13 cellular contexts compared by ENCODE assay signal in the genomic region with DNA sequence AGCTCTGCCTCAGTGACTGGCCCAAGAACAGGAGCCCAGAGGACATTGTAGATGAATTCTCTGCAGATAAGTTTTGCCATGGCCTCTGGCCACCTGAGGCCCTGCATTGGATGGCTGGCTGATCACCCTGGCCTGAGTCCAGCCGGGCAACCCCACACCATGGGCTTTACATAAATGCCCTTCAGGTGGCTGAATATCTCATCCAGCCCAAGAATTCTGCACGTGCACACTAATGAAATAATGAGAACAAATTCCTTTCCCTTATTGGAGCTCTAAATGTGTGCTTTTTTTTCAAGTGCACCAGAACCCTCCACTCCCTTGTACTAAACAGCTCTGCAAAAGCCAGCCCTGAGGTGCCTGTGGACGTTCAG.
A peak's percentile ranks its signal among the peaks of the same experiment; 100 is the strongest.
DNase-seq lines count a peak whose midpoint lies in the region; ATAC-seq and TF ChIP-seq lines count a peak whose summit lies in the region.
"Had no signal": no experiment of that assay in that cellular context is flagged by ENCODE, and none has a peak within 500 bp of the region (broad histone marks: within the 10 kb centered on the region; RNA-seq: fewer than 3 reads in every experiment).

No MANE protein-coding gene starts in this region.

- peak overlapping the region; percentile 81 for H3K27ac Mint-ChIP-seq in activated CD4-positive, alpha-beta memory T cell treated with anti-CD3 and anti-CD28 coated beads, Interleukin-2, amount 10 ng/mL, durations not matched to agents 7 days and 5 days
- H3K27ac Mint-ChIP-seq in Calu3 (ENCODE audit: unreplicated experiment): no peak overlapping the region

- no peaks in the 10 kb centered on the region for H3K27me3 Mint-ChIP-seq in activated CD4-positive, alpha-beta memory T cell treated with anti-CD3 and anti-CD28 coated beads, Interleukin-2, amount 10 ng/mL, durations not matched to agents 7 days and 5 days
- no peaks in the 10 kb centered on the region for H3K27me3 Mint-ChIP-seq in Calu3 (ENCODE audit: unreplicated experiment)

- POLR2A ChIA-PET in activated CD4-positive, alpha-beta memory T cell treated with anti-CD3 and anti-CD28 coated beads, Interleukin-2, amount 10 ng/mL, durations not matched to agents 7 days and 5 days (lab: Charles Lee): interaction anchor here (0.7 to 1.7 kb wide), 6 partner anchors 9 to 325 kb away, joined by 3 to 8 read pairs (median 3); a partner anchor contains a TSS

- BruUV-seq in Calu3 (replicated peaks; lab: Mats Ljungman, UMichigan): no TSS peak

- CTCF ChIA-PET in activated CD4-positive, alpha-beta memory T cell treated with anti-CD3 and anti-CD28 coated beads, Interleukin-2, amount 10 ng/mL, durations not matched to agents 7 days and 5 days (lab: Charles Lee): interaction anchor here (1.5 to 2.7 kb wide), 3 partner anchors 9 to 145 kb away, joined by 4 to 9 read pairs (median 4); no protein-coding TSS in a partner anchor
- CTCF ChIA-PET in Calu3 (lab: Charles Lee): no interaction called here

- ATAC-seq in left ventricle myocardium superior (peak; percentile 31), Right ventricle myocardium inferior (no peak), HG03520 (IDR thresholded peaks at IDR 0.05; ENCODE audit: unreplicated experiment) (no peak)
- ATAC-seq: K562 had no signal

- no peaks in the 10 kb centered on the region for H3K9me3 Mint-ChIP-seq in activated CD4-positive, alpha-beta memory T cell treated with anti-CD3 and anti-CD28 coated beads, Interleukin-2, amount 10 ng/mL, durations not matched to agents 7 days and 5 days
- H3K9me3 Mint-ChIP-seq in Calu3 (ENCODE audit: low read depth, unreplicated experiment): no peaks in the 10 kb centered on the region

- DNase-seq in left ventricle myocardium superior (peak; percentile 60), Right ventricle myocardium inferior (ENCODE audit: missing footprints) (no peak), iPS-NIHi11 (ENCODE audit: low spot score) (peak; percentile 15), Calu3 (no peak), kidney tubule cell (ENCODE audit: low spot score) (no peak), posterior vena cava (ENCODE audit: low spot score) (no peak)
- DNase-seq in activated CD4-positive, alpha-beta memory T cell treated with anti-CD3 and anti-CD28 coated beads, Interleukin-2, amount 10 ng/mL, durations not matched to agents 7 days and 5 days: no peak
- DNase-seq: activated effector memory CD4-positive, alpha-beta T cell treated with anti-CD3 and anti-CD28 coated beads, Interleukin-2, amount 50 U/mL, for 16 hours; NCI-H1694 treated with DMSO at 0.1 percent for 48 hours; NCI-H526 treated with DMSO at 0.1 percent for 48 hours; SHP77 treated with DMSO at 0.1 percent for 48 hours had no signal

- intact Hi-C loops in left ventricle myocardium superior (cut with micrococcal nuclease) (no loop called here), Right ventricle myocardium inferior (cut with DNase I) (loop anchor here (5.0 kb wide), 1 partner anchor 129 kb away; no protein-coding TSS in a partner anchor), Calu3 (cut with micrococcal nuclease; ENCODE audit: unreplicated experiment) (no loop called here), posterior vena cava (cut with DNase I) (loop anchor here in 1 of 2 donors (10.0 kb wide), 1 partner anchor 126 kb away; no protein-coding TSS in a partner anchor)

- peak overlapping the region; percentile 39 for H3K4me3 Mint-ChIP-seq in activated CD4-positive, alpha-beta memory T cell treated with anti-CD3 and anti-CD28 coated beads, Interleukin-2, amount 10 ng/mL, durations not matched to agents 7 days and 5 days
- no peak overlapping the region for H3K4me3 Mint-ChIP-seq in Calu3 (ENCODE audit: low read depth, unreplicated experiment)

- peaks cover 70% of the 10 kb centered on the region for H3K4me1 Mint-ChIP-seq in activated CD4-positive, alpha-beta memory T cell treated with anti-CD3 and anti-CD28 coated beads, Interleukin-2, amount 10 ng/mL, durations not matched to agents 7 days and 5 days
- no peaks in the 10 kb centered on the region for H3K4me1 Mint-ChIP-seq in Calu3 (ENCODE audit: low read depth, unreplicated experiment)

- no peak for TF ChIP-seq CTCF in Calu3 (IDR thresholded peaks at IDR 0.05; ENCODE audit: unreplicated experiment)

- H3K36me3 Mint-ChIP-seq in activated CD4-positive, alpha-beta memory T cell treated with anti-CD3 and anti-CD28 coated beads, Interleukin-2, amount 10 ng/mL, durations not matched to agents 7 days and 5 days (ENCODE audit: low read depth): peaks cover 86% of the 10 kb centered on the region
- H3K36me3 Mint-ChIP-seq in Calu3 (ENCODE audit: insufficient read depth, unreplicated experiment): peaks cover 25% of the 10 kb centered on the region

Comparison
In these comparisons a context has a peak if more than half of its experiments do, and no peak if none do; other contexts are left out.
1. DNase-seq: peak in left ventricle myocardium superior (single experiment) and iPS-NIHi11 (single experiment); none in Right ventricle myocardium inferior (single experiment), activated CD4-positive, alpha-beta memory T cell treated with anti-CD3 and anti-CD28 coated beads, Interleukin-2, amount 10 ng/mL, durations not matched to agents 7 days and 5 days (single experiment), Calu3 (single experiment), kidney tubule cell (single experiment) and posterior vena cava (single experiment).